In the genomic region with DNA sequence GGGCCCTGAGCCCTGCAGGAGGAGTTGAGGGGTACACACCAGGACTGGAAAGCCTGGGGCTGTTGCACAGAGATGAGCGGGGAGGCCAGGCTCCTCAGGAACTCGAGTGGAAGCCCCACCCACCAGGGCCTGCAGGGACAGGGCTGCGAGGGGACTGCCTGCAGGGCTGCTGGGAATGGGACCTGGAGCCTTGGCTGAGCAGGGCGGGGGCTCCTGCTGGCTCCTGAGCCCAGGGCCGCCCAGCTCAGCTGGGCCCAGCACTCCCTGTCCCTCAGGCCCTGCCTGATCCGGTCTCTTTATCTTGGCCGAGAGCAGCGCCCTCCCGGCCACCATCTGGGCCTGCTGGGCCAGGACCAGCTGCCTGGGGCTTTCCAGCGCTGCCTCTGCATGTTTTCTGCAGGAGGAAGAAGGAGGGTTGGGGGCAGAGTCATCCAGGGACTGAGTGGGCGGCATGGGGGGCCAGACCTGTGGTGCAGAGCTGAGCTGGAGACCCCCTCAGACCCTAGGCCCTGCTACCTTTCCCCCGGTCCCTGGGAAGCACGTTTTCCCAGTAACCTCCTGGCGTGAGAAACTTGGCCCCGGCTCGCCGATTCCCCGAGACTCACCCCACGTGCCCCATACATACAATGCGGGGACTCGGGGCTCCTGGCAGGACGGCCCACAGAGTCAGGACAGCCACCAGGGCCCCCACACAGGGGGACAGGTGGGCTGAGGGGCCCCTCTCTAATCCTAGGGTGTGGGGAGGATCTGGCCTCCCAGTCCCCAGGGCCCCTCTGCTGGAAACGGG, we compare ENCODE assay signal across 1 cellular context.
TF ChIP-seq lines count a peak whose summit lies in the region.

No MANE protein-coding gene starts in this region.

TF ChIP-seq in GM23338, 12 proteins besides CTCF, POLR2A, EP300 and RAD21:
- TF ChIP-seq, protein P1, sequence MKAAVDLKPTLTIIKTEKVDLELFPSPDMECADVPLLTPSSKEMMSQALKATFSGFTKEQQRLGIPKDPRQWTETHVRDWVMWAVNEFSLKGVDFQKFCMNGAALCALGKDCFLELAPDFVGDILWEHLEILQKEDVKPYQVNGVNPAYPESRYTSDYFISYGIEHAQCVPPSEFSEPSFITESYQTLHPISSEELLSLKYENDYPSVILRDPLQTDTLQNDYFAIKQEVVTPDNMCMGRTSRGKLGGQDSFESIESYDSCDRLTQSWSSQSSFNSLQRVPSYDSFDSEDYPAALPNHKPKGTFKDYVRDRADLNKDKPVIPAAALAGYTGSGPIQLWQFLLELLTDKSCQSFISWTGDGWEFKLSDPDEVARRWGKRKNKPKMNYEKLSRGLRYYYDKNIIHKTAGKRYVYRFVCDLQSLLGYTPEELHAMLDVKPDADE (IDR thresholded peaks at IDR 0.05) = no peak
- TF ChIP-seq JUNB (IDR thresholded peaks at IDR 0.05; ENCODE audit: unreplicated experiment) (no peak), STAT1 (IDR thresholded peaks at IDR 0.05; ENCODE audit: unreplicated experiment) (no peak), EZH2phosphoT487 (IDR thresholded peaks at IDR 0.05; ENCODE audit: unreplicated experiment) (no peak), ZNF114 (CRISPR knock-in tag; IDR thresholded peaks at IDR 0.05) (no peak), ZNF331 (CRISPR knock-in tag; IDR thresholded peaks at IDR 0.05; ENCODE audit: low read depth) (no peak), POLR2AphosphoS5 (IDR thresholded peaks at IDR 0.05; ENCODE audit: low read depth) (no peak), EZH2 (IDR thresholded peaks at IDR 0.05; ENCODE audit: low read depth, unreplicated experiment) (no peak), NANOG (IDR thresholded peaks at IDR 0.05; ENCODE audit: borderline replicate concordance) (no peak), CREB1 (CRISPR knock-in tag; IDR thresholded peaks at IDR 0.05; ENCODE audit: low read depth) (no peak)
- TF ChIP-seq, protein P2, sequence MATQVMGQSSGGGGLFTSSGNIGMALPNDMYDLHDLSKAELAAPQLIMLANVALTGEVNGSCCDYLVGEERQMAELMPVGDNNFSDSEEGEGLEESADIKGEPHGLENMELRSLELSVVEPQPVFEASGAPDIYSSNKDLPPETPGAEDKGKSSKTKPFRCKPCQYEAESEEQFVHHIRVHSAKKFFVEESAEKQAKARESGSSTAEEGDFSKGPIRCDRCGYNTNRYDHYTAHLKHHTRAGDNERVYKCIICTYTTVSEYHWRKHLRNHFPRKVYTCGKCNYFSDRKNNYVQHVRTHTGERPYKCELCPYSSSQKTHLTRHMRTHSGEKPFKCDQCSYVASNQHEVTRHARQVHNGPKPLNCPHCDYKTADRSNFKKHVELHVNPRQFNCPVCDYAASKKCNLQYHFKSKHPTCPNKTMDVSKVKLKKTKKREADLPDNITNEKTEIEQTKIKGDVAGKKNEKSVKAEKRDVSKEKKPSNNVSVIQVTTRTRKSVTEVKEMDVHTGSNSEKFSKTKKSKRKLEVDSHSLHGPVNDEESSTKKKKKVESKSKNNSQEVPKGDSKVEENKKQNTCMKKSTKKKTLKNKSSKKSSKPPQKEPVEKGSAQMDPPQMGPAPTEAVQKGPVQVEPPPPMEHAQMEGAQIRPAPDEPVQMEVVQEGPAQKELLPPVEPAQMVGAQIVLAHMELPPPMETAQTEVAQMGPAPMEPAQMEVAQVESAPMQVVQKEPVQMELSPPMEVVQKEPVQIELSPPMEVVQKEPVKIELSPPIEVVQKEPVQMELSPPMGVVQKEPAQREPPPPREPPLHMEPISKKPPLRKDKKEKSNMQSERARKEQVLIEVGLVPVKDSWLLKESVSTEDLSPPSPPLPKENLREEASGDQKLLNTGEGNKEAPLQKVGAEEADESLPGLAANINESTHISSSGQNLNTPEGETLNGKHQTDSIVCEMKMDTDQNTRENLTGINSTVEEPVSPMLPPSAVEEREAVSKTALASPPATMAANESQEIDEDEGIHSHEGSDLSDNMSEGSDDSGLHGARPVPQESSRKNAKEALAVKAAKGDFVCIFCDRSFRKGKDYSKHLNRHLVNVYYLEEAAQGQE (IDR thresholded peaks at IDR 0.05; ENCODE audit: unreplicated experiment) = no peak
- TF ChIP-seq, protein P3, sequence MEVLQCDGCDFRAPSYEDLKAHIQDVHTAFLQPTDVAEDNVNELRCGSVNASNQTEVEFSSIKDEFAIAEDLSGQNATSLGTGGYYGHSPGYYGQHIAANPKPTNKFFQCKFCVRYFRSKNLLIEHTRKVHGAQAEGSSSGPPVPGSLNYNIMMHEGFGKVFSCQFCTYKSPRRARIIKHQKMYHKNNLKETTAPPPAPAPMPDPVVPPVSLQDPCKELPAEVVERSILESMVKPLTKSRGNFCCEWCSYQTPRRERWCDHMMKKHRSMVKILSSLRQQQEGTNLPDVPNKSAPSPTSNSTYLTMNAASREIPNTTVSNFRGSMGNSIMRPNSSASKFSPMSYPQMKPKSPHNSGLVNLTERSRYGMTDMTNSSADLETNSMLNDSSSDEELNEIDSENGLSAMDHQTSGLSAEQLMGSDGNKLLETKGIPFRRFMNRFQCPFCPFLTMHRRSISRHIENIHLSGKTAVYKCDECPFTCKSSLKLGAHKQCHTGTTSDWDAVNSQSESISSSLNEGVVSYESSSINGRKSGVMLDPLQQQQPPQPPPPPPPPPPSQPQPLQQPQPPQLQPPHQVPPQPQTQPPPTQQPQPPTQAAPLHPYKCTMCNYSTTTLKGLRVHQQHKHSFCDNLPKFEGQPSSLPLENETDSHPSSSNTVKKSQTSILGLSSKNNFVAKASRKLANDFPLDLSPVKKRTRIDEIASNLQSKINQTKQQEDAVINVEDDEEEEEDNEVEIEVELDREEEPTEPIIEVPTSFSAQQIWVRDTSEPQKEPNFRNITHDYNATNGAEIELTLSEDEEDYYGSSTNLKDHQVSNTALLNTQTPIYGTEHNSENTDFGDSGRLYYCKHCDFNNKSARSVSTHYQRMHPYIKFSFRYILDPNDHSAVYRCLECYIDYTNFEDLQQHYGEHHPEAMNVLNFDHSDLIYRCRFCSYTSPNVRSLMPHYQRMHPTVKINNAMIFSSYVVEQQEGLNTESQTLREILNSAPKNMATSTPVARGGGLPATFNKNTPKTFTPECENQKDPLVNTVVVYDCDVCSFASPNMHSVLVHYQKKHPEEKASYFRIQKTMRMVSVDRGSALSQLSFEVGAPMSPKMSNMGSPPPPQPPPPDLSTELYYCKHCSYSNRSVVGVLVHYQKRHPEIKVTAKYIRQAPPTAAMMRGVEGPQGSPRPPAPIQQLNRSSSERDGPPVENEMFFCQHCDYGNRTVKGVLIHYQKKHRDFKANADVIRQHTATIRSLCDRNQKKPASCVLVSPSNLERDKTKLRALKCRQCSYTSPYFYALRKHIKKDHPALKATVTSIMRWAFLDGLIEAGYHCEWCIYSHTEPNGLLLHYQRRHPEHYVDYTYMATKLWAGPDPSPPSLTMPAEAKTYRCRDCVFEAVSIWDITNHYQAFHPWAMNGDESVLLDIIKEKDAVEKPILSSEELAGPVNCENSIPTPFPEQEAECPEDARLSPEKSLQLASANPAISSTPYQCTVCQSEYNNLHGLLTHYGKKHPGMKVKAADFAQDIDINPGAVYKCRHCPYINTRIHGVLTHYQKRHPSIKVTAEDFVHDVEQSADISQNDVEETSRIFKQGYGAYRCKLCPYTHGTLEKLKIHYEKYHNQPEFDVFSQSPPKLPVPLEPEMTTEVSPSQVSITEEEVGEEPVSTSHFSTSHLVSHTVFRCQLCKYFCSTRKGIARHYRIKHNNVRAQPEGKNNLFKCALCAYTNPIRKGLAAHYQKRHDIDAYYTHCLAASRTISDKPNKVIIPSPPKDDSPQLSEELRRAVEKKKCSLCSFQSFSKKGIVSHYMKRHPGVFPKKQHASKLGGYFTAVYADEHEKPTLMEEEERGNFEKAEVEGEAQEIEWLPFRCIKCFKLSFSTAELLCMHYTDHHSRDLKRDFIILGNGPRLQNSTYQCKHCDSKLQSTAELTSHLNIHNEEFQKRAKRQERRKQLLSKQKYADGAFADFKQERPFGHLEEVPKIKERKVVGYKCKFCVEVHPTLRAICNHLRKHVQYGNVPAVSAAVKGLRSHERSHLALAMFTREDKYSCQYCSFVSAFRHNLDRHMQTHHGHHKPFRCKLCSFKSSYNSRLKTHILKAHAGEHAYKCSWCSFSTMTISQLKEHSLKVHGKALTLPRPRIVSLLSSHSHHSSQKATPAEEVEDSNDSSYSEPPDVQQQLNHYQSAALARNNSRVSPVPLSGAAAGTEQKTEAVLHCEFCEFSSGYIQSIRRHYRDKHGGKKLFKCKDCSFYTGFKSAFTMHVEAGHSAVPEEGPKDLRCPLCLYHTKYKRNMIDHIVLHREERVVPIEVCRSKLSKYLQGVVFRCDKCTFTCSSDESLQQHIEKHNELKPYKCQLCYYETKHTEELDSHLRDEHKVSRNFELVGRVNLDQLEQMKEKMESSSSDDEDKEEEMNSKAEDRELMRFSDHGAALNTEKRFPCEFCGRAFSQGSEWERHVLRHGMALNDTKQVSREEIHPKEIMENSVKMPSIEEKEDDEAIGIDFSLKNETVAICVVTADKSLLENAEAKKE (CRISPR knock-in tag; IDR thresholded peaks at IDR 0.05) = no peak
